In genomic region chr10:17915181-17915580, GRCh38 we compare ENCODE assay signal across 16 cellular contexts. TPM values are rescaled to one million over a fixed set of nuclear protein-coding genes. Genes with fewer than 3 reads are reported as not detected.
A peak's percentile ranks its signal among the peaks of the same experiment; 100 is the strongest.
DNase-seq lines count a peak whose midpoint lies in the region; ATAC-seq, FAIRE-seq and TF ChIP-seq lines count a peak whose summit lies in the region.
"Had no signal": no experiment of that assay in that cellular context is flagged by ENCODE, and none has a peak within 500 bp of the region (broad histone marks: within the 10 kb centered on the region; RNA-seq: fewer than 3 reads in every experiment).

No MANE protein-coding gene starts in this region.

- WGBS in heart left ventricle, 4 donors: 44 to 52% (median 49%) methylated on average over 4 of the region's 4 CpGs

- no peaks in the 10 kb centered on the region for H3K36me3 ChIP-seq in heart left ventricle
- H3K36me3 ChIP-seq: HAP-1 had no signal

- peaks cover 0 to 33% (median 0%) of the 10 kb centered on the region in 12 donors for H3K4me1 ChIP-seq in heart left ventricle

- DNase-seq in heart left ventricle (no peak), cardiac septum (ENCODE audit: low spot score) (no peak), amniotic epithelial cell (ENCODE audit: low read depth) (peak; percentile 57), fibroblast of pulmonary artery (ENCODE audit: low read depth) (peak; percentile 31), NCI-H748 treated with DMSO at 0.1 percent for 48 hours (lab: John Stamatoyannopoulos, UW) (no peak), inferior parietal cortex (ENCODE audit: extremely low spot score) (no peak), D341Med (ENCODE audit: low spot score) (no peak)
- DNase-seq: DMS 273 treated with DMSO at 0.1 percent for 48 hours had no signal

- intact Hi-C loops in heart left ventricle (cut with DNase I): loop anchor here in 6 of 10 donors (5.0 to 10.0 kb wide), 7 partner anchors 170 to 1973 kb away; partner anchors contain the start of gene CACNB2 (in 1 of the 6)
- intact Hi-C loops in cardiac septum (cut with DNase I): loop anchor here (10.0 kb wide), 1 partner anchor 170 kb away; no protein-coding TSS in a partner anchor

- no peak for TF ChIP-seq POLR2A in heart left ventricle (IDR thresholded peaks at IDR 0.05)

- peak; percentile 55 for FAIRE-seq in islet of Langerhans (lab: Jason Lieb, UNC)
- FAIRE-seq: H1, HepG2 had no signal

- H3K27ac ChIP-seq in heart left ventricle: peak overlapping the region in 7 of 12 donors; percentile 5 to 61 (median 37)

- no peaks in the 10 kb centered on the region for H3K27me3 ChIP-seq in heart left ventricle

- TF ChIP-seq CTCF in heart left ventricle (IDR thresholded peaks at IDR 0.05) (no peak), fibroblast of pulmonary artery (IDR thresholded peaks at IDR 0.05; ENCODE audit: low read length, missing control alignments) (no peak)

- H3K9me3 ChIP-seq in heart left ventricle: peaks cover 0 to 6% (median 0%) of the 10 kb centered on the region in 12 donors
- H3K9me3 ChIP-seq: HAP-1 had no signal

- ATAC-seq in heart left ventricle: peak in 1 of 4 donors; percentile 9
- ATAC-seq: HepG2 had no signal

- H3K4me3 ChIP-seq in heart left ventricle (no peak overlapping the region), fibroblast of pulmonary artery (replicated peaks; ENCODE audit: low read depth, low read length) (no peak overlapping the region)
- H3K4me3 ChIP-seq: HAP-1 had no signal

RNA-seq across cellular contexts. Expression of gene SLC39A12, which starts 36.5 kb away (rescaled TPM):
- total RNA-seq in heart left ventricle (under 1 TPM in 2 of 9 donors, not detected in 7; 0.08 to 0.27 TPM), cardiac septum (not detected)
- polyA plus RNA-seq in heart left ventricle: not detected
- total RNA-seq: A673, Daoy, H1, HepG2 had no signal
- polyA plus RNA-seq: BJ, CD14-positive monocyte, H1, HepG2 had no signal

Comparison
In these comparisons a context has a peak if more than half of its experiments do, and no peak if none do; other contexts are left out.
1. DNase-seq: peak in amniotic epithelial cell (single experiment) and fibroblast of pulmonary artery (single experiment); none in heart left ventricle (0 of 5), cardiac septum (single experiment), NCI-H748 treated with DMSO at 0.1 percent for 48 hours (single experiment), inferior parietal cortex (single experiment) and D341Med (single experiment).